Comparison of ENCODE assay signal across 1 cellular context in genomic region chrX:47146936-47147859, GRCh38.
TF ChIP-seq lines count a peak whose summit lies in the region.

No MANE protein-coding gene starts in this region.

TF ChIP-seq in WTC11, 78 proteins besides CTCF, POLR2A, EP300 and RAD21 (continued from another document):
- TF ChIP-seq, protein P1, sequence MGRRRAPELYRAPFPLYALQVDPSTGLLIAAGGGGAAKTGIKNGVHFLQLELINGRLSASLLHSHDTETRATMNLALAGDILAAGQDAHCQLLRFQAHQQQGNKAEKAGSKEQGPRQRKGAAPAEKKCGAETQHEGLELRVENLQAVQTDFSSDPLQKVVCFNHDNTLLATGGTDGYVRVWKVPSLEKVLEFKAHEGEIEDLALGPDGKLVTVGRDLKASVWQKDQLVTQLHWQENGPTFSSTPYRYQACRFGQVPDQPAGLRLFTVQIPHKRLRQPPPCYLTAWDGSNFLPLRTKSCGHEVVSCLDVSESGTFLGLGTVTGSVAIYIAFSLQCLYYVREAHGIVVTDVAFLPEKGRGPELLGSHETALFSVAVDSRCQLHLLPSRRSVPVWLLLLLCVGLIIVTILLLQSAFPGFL (CRISPR knock-in tag; IDR thresholded peaks at IDR 0.05; ENCODE audit: borderline replicate concordance) = no peak
- TF ChIP-seq ATF2 (CRISPR knock-in tag; IDR thresholded peaks at IDR 0.05; ENCODE audit: borderline replicate concordance, low read depth) = no peak
